Comparison of ENCODE assay signal across 1 cellular context in genomic region chr10:77906863-77907861, GRCh38.
TF ChIP-seq lines count a peak whose summit lies in the region.

No MANE protein-coding gene starts in this region.

TF ChIP-seq in HCT116, 20 proteins besides CTCF, POLR2A, EP300 and RAD21 (continued from another document):
- TF ChIP-seq, protein P1, sequence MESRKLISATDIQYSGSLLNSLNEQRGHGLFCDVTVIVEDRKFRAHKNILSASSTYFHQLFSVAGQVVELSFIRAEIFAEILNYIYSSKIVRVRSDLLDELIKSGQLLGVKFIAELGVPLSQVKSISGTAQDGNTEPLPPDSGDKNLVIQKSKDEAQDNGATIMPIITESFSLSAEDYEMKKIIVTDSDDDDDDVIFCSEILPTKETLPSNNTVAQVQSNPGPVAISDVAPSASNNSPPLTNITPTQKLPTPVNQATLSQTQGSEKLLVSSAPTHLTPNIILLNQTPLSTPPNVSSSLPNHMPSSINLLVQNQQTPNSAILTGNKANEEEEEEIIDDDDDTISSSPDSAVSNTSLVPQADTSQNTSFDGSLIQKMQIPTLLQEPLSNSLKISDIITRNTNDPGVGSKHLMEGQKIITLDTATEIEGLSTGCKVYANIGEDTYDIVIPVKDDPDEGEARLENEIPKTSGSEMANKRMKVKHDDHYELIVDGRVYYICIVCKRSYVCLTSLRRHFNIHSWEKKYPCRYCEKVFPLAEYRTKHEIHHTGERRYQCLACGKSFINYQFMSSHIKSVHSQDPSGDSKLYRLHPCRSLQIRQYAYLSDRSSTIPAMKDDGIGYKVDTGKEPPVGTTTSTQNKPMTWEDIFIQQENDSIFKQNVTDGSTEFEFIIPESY (IDR thresholded peaks at IDR 0.05; ENCODE audit: extremely low read depth, insufficient replicate concordance, low read length), result no peak
- TF ChIP-seq, protein P2, sequence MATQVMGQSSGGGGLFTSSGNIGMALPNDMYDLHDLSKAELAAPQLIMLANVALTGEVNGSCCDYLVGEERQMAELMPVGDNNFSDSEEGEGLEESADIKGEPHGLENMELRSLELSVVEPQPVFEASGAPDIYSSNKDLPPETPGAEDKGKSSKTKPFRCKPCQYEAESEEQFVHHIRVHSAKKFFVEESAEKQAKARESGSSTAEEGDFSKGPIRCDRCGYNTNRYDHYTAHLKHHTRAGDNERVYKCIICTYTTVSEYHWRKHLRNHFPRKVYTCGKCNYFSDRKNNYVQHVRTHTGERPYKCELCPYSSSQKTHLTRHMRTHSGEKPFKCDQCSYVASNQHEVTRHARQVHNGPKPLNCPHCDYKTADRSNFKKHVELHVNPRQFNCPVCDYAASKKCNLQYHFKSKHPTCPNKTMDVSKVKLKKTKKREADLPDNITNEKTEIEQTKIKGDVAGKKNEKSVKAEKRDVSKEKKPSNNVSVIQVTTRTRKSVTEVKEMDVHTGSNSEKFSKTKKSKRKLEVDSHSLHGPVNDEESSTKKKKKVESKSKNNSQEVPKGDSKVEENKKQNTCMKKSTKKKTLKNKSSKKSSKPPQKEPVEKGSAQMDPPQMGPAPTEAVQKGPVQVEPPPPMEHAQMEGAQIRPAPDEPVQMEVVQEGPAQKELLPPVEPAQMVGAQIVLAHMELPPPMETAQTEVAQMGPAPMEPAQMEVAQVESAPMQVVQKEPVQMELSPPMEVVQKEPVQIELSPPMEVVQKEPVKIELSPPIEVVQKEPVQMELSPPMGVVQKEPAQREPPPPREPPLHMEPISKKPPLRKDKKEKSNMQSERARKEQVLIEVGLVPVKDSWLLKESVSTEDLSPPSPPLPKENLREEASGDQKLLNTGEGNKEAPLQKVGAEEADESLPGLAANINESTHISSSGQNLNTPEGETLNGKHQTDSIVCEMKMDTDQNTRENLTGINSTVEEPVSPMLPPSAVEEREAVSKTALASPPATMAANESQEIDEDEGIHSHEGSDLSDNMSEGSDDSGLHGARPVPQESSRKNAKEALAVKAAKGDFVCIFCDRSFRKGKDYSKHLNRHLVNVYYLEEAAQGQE (IDR thresholded peaks at IDR 0.05; ENCODE audit: low read depth), result no peak
- TF ChIP-seq SP1 (IDR thresholded peaks at IDR 0.05; ENCODE audit: low read depth) (no peak), CBX3 (IDR thresholded peaks at IDR 0.05; ENCODE audit: low read depth) (no peak), POLR2AphosphoS5 (IDR thresholded peaks at IDR 0.05; ENCODE audit: low read depth, low read length) (no peak)
TF ChIP-seq in HCT116: peak in this region for 0.
